1 cellular context compared by ENCODE assay signal in the genomic region with DNA sequence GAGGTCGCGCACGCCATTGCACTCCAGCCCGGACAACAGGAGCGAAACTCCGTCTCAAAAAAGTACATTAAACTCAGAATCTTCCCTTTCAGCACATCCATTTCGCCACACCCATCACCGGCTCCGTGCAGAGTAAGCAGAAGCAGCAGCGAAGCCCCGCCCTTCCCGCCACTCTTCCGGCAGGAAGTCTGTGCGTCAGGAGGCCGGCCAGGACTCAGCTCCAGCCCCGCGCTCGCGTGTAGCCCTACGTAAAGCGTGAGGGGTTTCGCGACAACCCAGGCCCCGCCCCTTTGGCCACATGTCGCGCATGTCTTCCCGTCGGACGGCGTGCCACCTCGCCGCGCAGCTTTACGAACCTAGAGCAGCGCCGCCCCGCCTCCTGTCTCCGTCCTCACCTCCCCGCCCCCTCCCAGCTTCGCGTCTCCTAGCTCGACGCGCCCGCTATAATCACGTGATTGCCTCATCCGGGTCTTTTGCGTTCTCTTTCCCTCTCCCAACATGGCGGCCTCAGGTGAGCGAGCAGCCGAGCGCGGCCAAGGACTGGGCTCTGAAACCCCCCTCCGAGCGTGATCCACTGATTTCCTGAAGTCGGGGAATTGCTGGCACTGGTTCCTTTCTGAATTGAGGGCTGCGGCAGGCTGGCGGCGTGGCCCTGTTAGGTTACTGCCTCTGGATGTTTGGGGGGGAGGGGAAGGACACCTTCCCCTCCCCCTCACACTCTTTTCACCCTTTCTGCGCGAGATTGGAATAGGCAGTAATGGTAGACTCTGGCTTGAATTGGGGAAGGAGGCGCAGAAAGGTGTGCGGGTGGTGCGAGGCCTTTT.
A peak's percentile ranks its signal among the peaks of the same experiment; 100 is the strongest.
TF ChIP-seq lines count a peak whose summit lies in the region.

EIF4B (plus strand) TSS at position 471 of the 824 bp plus-strand sequence; CDS start at position 499, 28 bp downstream.

TF ChIP-seq in K562, 482 proteins besides CTCF, POLR2A, EP300 and RAD21 (continued from another document and continues in another):
- TF ChIP-seq ZNF592 (IDR thresholded peaks at IDR 0.05), result no peak
- TF ChIP-seq MEF2A (IDR thresholded peaks at IDR 0.05; ENCODE audit: control insufficient read depth, low read depth, low read length), result 0 out of 2 replicates have a peak, but pooled peaks have one; percentile 25
- no peak for TF ChIP-seq ZNF644 (tag; IDR thresholded peaks at IDR 0.05; ENCODE audit: low read depth)
- TF ChIP-seq ZNF239 (CRISPR knock-in tag; IDR thresholded peaks at IDR 0.05), result 0 out of 2 replicates have a peak, but pooled peaks have one; percentile 19
- TF ChIP-seq MYC (IDR thresholded peaks at IDR 0.05; ENCODE audit: low read depth, low read length), result peak; percentile 95
- TF ChIP-seq MYC (CRISPR knock-in tag; IDR thresholded peaks at IDR 0.05; ENCODE audit: borderline replicate concordance, low read depth), result no peak
- TF ChIP-seq TEAD4 (IDR thresholded peaks at IDR 0.05; ENCODE audit: low read length), result peak; percentile 6; the same call in 1 of the 2 replicates
- no peak for TF ChIP-seq TEAD4 (CRISPR knock-in tag; IDR thresholded peaks at IDR 0.05; ENCODE audit: borderline replicate concordance)
- TF ChIP-seq, protein P1, sequence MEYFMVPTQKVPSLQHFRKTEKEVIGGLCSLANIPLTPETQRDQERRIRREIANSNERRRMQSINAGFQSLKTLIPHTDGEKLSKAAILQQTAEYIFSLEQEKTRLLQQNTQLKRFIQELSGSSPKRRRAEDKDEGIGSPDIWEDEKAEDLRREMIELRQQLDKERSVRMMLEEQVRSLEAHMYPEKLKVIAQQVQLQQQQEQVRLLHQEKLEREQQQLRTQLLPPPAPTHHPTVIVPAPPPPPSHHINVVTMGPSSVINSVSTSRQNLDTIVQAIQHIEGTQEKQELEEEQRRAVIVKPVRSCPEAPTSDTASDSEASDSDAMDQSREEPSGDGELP (CRISPR knock-in tag; IDR thresholded peaks at IDR 0.05; ENCODE audit: borderline replicate concordance), result peak; percentile 75; the same call in 1 of the 2 replicates
- 0 out of 2 replicates have a peak, but pooled peaks have one; percentile 42 for TF ChIP-seq ZNF311 (CRISPR knock-in tag; IDR thresholded peaks at IDR 0.05)
- TF ChIP-seq, protein P2, sequence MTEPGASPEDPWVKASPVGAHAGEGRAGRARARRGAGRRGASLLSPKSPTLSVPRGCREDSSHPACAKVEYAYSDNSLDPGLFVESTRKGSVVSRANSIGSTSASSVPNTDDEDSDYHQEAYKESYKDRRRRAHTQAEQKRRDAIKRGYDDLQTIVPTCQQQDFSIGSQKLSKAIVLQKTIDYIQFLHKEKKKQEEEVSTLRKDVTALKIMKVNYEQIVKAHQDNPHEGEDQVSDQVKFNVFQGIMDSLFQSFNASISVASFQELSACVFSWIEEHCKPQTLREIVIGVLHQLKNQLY (CRISPR knock-in tag; conservative IDR thresholded peaks at IDR 0.05), result peak in 1 of 2 experiments; percentile 88; a peak in 2 of 4 replicates
- peak; percentile 43; the same call in 1 of the 2 replicates for TF ChIP-seq THAP12 (CRISPR knock-in tag; IDR thresholded peaks at IDR 0.05)
- peak; percentile 61; the same call in 1 of the 2 replicates for TF ChIP-seq RREB1 (CRISPR knock-in tag; IDR thresholded peaks at IDR 0.05)
- TF ChIP-seq, protein P3, sequence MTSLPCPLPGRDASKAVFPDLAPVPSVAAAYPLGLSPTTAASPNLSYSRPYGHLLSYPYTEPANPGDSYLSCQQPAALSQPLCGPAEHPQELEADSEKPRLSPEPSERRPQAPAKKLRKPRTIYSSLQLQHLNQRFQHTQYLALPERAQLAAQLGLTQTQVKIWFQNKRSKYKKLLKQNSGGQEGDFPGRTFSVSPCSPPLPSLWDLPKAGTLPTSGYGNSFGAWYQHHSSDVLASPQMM (CRISPR knock-in tag; IDR thresholded peaks at IDR 0.05), result no peak
- TF ChIP-seq NONO (IDR thresholded peaks at IDR 0.05; ENCODE audit: low read depth in 2 of 2, low read length in 1 of 2), result peak in 1 of 2 experiments; percentile 40; a peak in 1 of 4 replicates
- peak; percentile 86 for TF ChIP-seq ATF7 (IDR thresholded peaks at IDR 0.05)
- TF ChIP-seq CLOCK (CRISPR knock-in tag; IDR thresholded peaks at IDR 0.05; ENCODE audit: borderline replicate concordance), result no peak
- TF ChIP-seq NR2F6 (CRISPR knock-in tag; IDR thresholded peaks at IDR 0.05), result 0 out of 2 replicates have a peak, but pooled peaks have one; percentile 39
- peak; percentile 98 for TF ChIP-seq TAF7 (tag; IDR thresholded peaks at IDR 0.05)
- TF ChIP-seq HDAC2 (IDR thresholded peaks at IDR 0.05), result peak; percentile 14; the same call in 1 of the 2 replicates
- no peak for TF ChIP-seq ASH1L (IDR thresholded peaks at IDR 0.05; ENCODE audit: borderline replicate concordance, low read depth, partially characterized antibody)
- peak; percentile 83 for TF ChIP-seq GABPA (tag; conservative IDR thresholded peaks at IDR 0.05; ENCODE audit: low read depth)
- peak; percentile 91 for TF ChIP-seq ZNF444 (CRISPR knock-in tag; IDR thresholded peaks at IDR 0.05)
- TF ChIP-seq TAL1 (IDR thresholded peaks at IDR 0.05), result no peak
- no peak for TF ChIP-seq ARID3B (CRISPR knock-in tag; IDR thresholded peaks at IDR 0.05; ENCODE audit: borderline replicate concordance)
- 0 out of 2 replicates have a peak, but pooled peaks have one; percentile 7 for TF ChIP-seq MYNN (IDR thresholded peaks at IDR 0.05)
- no peak for TF ChIP-seq MYNN (CRISPR knock-in tag; IDR thresholded peaks at IDR 0.05)
- peak; percentile 55 for TF ChIP-seq HCFC1 (IDR thresholded peaks at IDR 0.05; ENCODE audit: low read depth, low read length)
- peak; percentile 79 for TF ChIP-seq MTA1 (IDR thresholded peaks at IDR 0.05; ENCODE audit: borderline replicate concordance)
- TF ChIP-seq PYGO2 (tag; IDR thresholded peaks at IDR 0.05), result no peak
- TF ChIP-seq TCF3 (CRISPR knock-in tag; IDR thresholded peaks at IDR 0.05), result no peak
- no peak for TF ChIP-seq PHF21A (IDR thresholded peaks at IDR 0.05; ENCODE audit: borderline replicate concordance, low read depth)
- TF ChIP-seq ZNF212 (CRISPR knock-in tag; IDR thresholded peaks at IDR 0.05), result 0 out of 2 replicates have a peak, but pooled peaks have one; percentile 30
- TF ChIP-seq NR3C1 (CRISPR knock-in tag; IDR thresholded peaks at IDR 0.05), result no peak
